ENCODE assay signal across 8 cellular contexts in genomic region chr19:52992109-52993004, GRCh38. TPM values are rescaled to one million over a fixed set of nuclear protein-coding genes. Genes with fewer than 3 reads are reported as not detected.
DNase-seq lines count a peak whose midpoint lies in the region; ATAC-seq and TF ChIP-seq lines count a peak whose summit lies in the region.

No MANE protein-coding gene starts in this region.

- H3K36me3 Mint-ChIP-seq in activated CD8-positive, alpha-beta memory T cell treated with anti-CD3 and anti-CD28 coated beads, Interleukin-2, amount 10 ng/mL, durations not matched to agents 7 days and 5 days: peaks cover 8% of the 10 kb centered on the region

- intact Hi-C loops in prostate gland (cut with DNase I): no loop called here

- CTCF ChIA-PET in activated CD8-positive, alpha-beta memory T cell treated with anti-CD3 and anti-CD28 coated beads, Interleukin-2, amount 10 ng/mL, durations not matched to agents 7 days and 5 days (lab: Charles Lee): interaction anchor here (0.7 kb wide), 4 partner anchors 49 to 290 kb away, joined by 4 to 5 read pairs (median 4); no protein-coding TSS in a partner anchor

- H3K9me3 ChIP-seq in cardiac muscle cell (ENCODE audit: low read depth): no peaks in the 10 kb centered on the region
- no peaks in the 10 kb centered on the region for H3K9me3 ChIP-seq in prostate gland
- no peaks in the 10 kb centered on the region for H3K9me3 ChIP-seq in Karpas-422 (ENCODE audit: low read length)

- TF ChIP-seq CTCF in cardiac muscle cell (IDR thresholded peaks at IDR 0.05; ENCODE audit: low read depth, low read length) (no peak), prostate gland (IDR thresholded peaks at IDR 0.05) (no peak)

- no peaks in the 10 kb centered on the region for H4K20me1 ChIP-seq in Karpas-422 (ENCODE audit: insufficient read depth, low read depth, low read length)

- H3K79me2 ChIP-seq in Karpas-422 (ENCODE audit: low read length): no peaks in the 10 kb centered on the region

- peak overlapping the region; percentile 73 for H3K4me3 Mint-ChIP-seq in activated CD8-positive, alpha-beta memory T cell treated with anti-CD3 and anti-CD28 coated beads, Interleukin-2, amount 10 ng/mL, durations not matched to agents 7 days and 5 days

- peaks cover 12% of the 10 kb centered on the region for H3K4me1 Mint-ChIP-seq in activated CD8-positive, alpha-beta memory T cell treated with anti-CD3 and anti-CD28 coated beads, Interleukin-2, amount 10 ng/mL, durations not matched to agents 7 days and 5 days

- WGBS in prostate gland: 16% methylated on average over 26 of the region's 26 CpGs

- no peaks in the 10 kb centered on the region for H3K36me3 ChIP-seq in cardiac muscle cell
- H3K36me3 ChIP-seq in prostate gland: no peaks in the 10 kb centered on the region
- H3K36me3 ChIP-seq in Karpas-422 (ENCODE audit: insufficient read depth, low read length): no peaks in the 10 kb centered on the region

- H3K9ac ChIP-seq in Karpas-422 (ENCODE audit: low read length): no peak overlapping the region

- H3K4me2 ChIP-seq in Karpas-422 (ENCODE audit: low read depth, low read length, poor library complexity, severe bottlenecking): no peak overlapping the region

- no peak overlapping the region for H2AFZ ChIP-seq in Karpas-422 (ENCODE audit: low read length)

- H3K27me3 ChIP-seq in cardiac muscle cell: no peaks in the 10 kb centered on the region
- no peaks in the 10 kb centered on the region for H3K27me3 ChIP-seq in prostate gland (replicated peaks; ENCODE audit: insufficient read depth)
- H3K27me3 ChIP-seq in Karpas-422 (ENCODE audit: low read length): no peaks in the 10 kb centered on the region

- ATAC-seq in activated CD8-positive, alpha-beta memory T cell treated with anti-CD3 and anti-CD28 coated beads, Interleukin-2, amount 10 ng/mL, durations not matched to agents 7 days and 5 days: no peak
- no peak for ATAC-seq in GM18858 (IDR thresholded peaks at IDR 0.05; ENCODE audit: unreplicated experiment)
- no peak for ATAC-seq in HG02870 (IDR thresholded peaks at IDR 0.05; ENCODE audit: unreplicated experiment)
- no peak for ATAC-seq in HG02642 (IDR thresholded peaks at IDR 0.05; ENCODE audit: poor library complexity, unreplicated experiment)

- no peaks in the 10 kb centered on the region for H3K9me2 ChIP-seq in Karpas-422 (replicated peaks; ENCODE audit: insufficient read depth, low read length)

- DNase-seq in EL (peak; percentile 22), cardiac muscle cell (ENCODE audit: low read depth in 1 of 2, low spot score in 1 of 2) (peak; percentile 13 to 23), prostate gland (ENCODE audit: low spot score) (peak; percentile 10), Karpas-422 (no peak)
- DNase-seq in activated CD8-positive, alpha-beta memory T cell treated with anti-CD3 and anti-CD28 coated beads, Interleukin-2, amount 10 ng/mL, durations not matched to agents 7 days and 5 days: no peak

- peak overlapping the region; percentile 72 for H3K4me3 ChIP-seq in cardiac muscle cell
- H3K4me3 ChIP-seq in prostate gland: peak overlapping the region; percentile 40 to 44
- no peak overlapping the region for H3K4me3 ChIP-seq in Karpas-422 (ENCODE audit: low read length)

- peaks cover 6% of the 10 kb centered on the region for H3K9me3 Mint-ChIP-seq in activated CD8-positive, alpha-beta memory T cell treated with anti-CD3 and anti-CD28 coated beads, Interleukin-2, amount 10 ng/mL, durations not matched to agents 7 days and 5 days (ENCODE audit: low read depth)

- peaks cover 5% of the 10 kb centered on the region for H3K4me1 ChIP-seq in cardiac muscle cell (ENCODE audit: low read depth)
- no peaks in the 10 kb centered on the region for H3K4me1 ChIP-seq in prostate gland (replicated peaks)
- H3K4me1 ChIP-seq in Karpas-422 (ENCODE audit: low read length): peaks cover 5% of the 10 kb centered on the region

- no peak overlapping the region for H3K27ac ChIP-seq in cardiac muscle cell
- peak overlapping the region; percentile 64 to 79 for H3K27ac ChIP-seq in prostate gland
- no peak overlapping the region for H3K27ac ChIP-seq in Karpas-422 (ENCODE audit: low read length)

- no peak for TF ChIP-seq POLR2A in prostate gland (IDR thresholded peaks at IDR 0.05)

- peaks cover 7% of the 10 kb centered on the region for H3K27me3 Mint-ChIP-seq in activated CD8-positive, alpha-beta memory T cell treated with anti-CD3 and anti-CD28 coated beads, Interleukin-2, amount 10 ng/mL, durations not matched to agents 7 days and 5 days

- H3K27ac Mint-ChIP-seq in activated CD8-positive, alpha-beta memory T cell treated with anti-CD3 and anti-CD28 coated beads, Interleukin-2, amount 10 ng/mL, durations not matched to agents 7 days and 5 days: no peak overlapping the region

RNA-seq across cellular contexts. Expression of gene ERVV-1, which starts 21.4 kb away (rescaled TPM):
- not detected for total RNA-seq in activated CD8-positive, alpha-beta memory T cell treated with anti-CD3 and anti-CD28 coated beads, Interleukin-2, amount 10 ng/mL, durations not matched to agents 7 days and 5 days
- total RNA-seq in cardiac muscle cell (not detected in 2 replicates), prostate gland (under 1 TPM in 1 of 2 donors, not detected in 1; 0.40 TPM)
- 0.57 TPM in 1 of 2 replicates, not detected in the other for polyA plus RNA-seq in cardiac muscle cell
- 0.52 and 2.7 TPM in 2 replicates for total RNA-seq in Karpas-422 (2014; rRNA removed; shearing (Covaris generic); ENCODE audit: low replicate concordance)

RNA-seq across cellular contexts. Expression of gene ZNF816, which starts 29.7 kb away (rescaled TPM):
- 10 to 100 TPM in 1 of 2 experiments, 1 to 10 TPM in 1; 9.8 to 13.3 TPM for total RNA-seq in activated CD8-positive, alpha-beta memory T cell treated with anti-CD3 and anti-CD28 coated beads, Interleukin-2, amount 10 ng/mL, durations not matched to agents 7 days and 5 days
- total RNA-seq in cardiac muscle cell (11.7 TPM in 2 replicates), prostate gland (10 to 100 TPM; 15.8 to 31.8 TPM)
- 7.0 and 8.6 TPM in 2 replicates for polyA plus RNA-seq in cardiac muscle cell
- total RNA-seq in Karpas-422 (2014; rRNA removed; shearing (Covaris generic); ENCODE audit: low replicate concordance): 15.2 and 20.0 TPM in 2 replicates

RNA-seq across cellular contexts. Expression of gene ERVV-2, which starts 52.2 kb away (rescaled TPM):
- total RNA-seq in activated CD8-positive, alpha-beta memory T cell treated with anti-CD3 and anti-CD28 coated beads, Interleukin-2, amount 10 ng/mL, durations not matched to agents 7 days and 5 days: not detected
- 0.06 and 0.14 TPM in 2 replicates for total RNA-seq in cardiac muscle cell
- polyA plus RNA-seq in cardiac muscle cell: 0.91 TPM in 1 of 2 replicates, not detected in the other
- total RNA-seq in prostate gland: not detected
- total RNA-seq in Karpas-422 (2014; rRNA removed; shearing (Covaris generic); ENCODE audit: low replicate concordance): 0.29 TPM in 1 of 2 replicates, not detected in the other

Comparison
In these comparisons a context has a peak if more than half of its experiments do, and no peak if none do; other contexts are left out.
1. DNase-seq: peak in EL (single experiment), cardiac muscle cell (2 of 2) and prostate gland (single experiment); none in activated CD8-positive, alpha-beta memory T cell treated with anti-CD3 and anti-CD28 coated beads, Interleukin-2, amount 10 ng/mL, durations not matched to agents 7 days and 5 days (single experiment) and Karpas-422 (single experiment).
2. H3K27ac ChIP-seq: peak in prostate gland (2 of 2); none in cardiac muscle cell (single experiment) and Karpas-422 (single experiment).